ENCODE assay signal across 36 cellular contexts in the genomic region with DNA sequence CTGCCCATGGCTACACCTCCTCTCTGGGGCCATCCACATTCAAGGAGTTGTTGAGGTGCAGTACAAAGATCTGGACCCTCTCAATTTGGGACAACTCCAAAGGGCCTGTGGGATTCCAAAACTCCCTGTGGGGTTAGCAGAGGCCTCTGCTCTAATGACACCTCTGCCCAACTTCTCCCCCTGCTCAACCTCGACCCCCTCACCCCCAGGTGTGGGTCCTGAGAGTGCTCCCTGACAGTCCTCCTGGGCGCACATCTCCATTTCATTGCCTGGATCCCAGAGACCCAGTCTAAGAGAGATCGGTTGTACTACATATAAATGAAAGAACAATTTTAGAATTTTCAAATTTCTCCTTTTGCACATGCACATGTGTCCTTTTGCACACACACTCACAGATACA.
"Had no signal": no experiment of that assay in that cellular context is flagged by ENCODE, and none has a peak within 500 bp of the region (broad histone marks: within the 10 kb centered on the region; RNA-seq: fewer than 3 reads in every experiment).

No MANE protein-coding gene starts in this region.

- H3K27ac Mint-ChIP-seq: activated B cell treated with CpG ODN at 0.5 μM for 24 hours; activated CD4-positive, alpha-beta memory T cell treated with anti-CD3 and anti-CD28 coated beads for 36 hours; activated CD4-positive, alpha-beta T cell treated with anti-CD3 and anti-CD28 coated beads, Interleukin-2, amount 10 ng/mL, durations not matched to agents 24 days and 14 days; activated CD8-positive, alpha-beta T cell treated with anti-CD3 and anti-CD28 coated beads for 36 hours; activated naive CD4-positive, alpha-beta T cell treated with anti-CD3 and anti-CD28 coated beads for 36 hours; activated naive CD8-positive, alpha-beta T cell treated with anti-CD3 and anti-CD28 coated beads for 36 hours; activated T-cell treated with anti-CD3 and anti-CD28 coated beads, Interleukin-2, amount 50 U/mL, for 72 hours; activated T-helper 1 cell treated with anti-CD3 and anti-CD28 coated beads, Interleukin-12 subunit alpha, Interleukin-12 subunit beta, Interleukin-2, Interleukin-4 antibody, amounts not matched to agents 30 ng/mL and 10 ng/mL and 1 ng/mL, durations not matched to agents 14 hours and 24 hours and 36 hours; activated T-helper 17 cell treated with anti-CD3 and anti-CD28 coated beads, Interleukin-2, amount 50 U/mL, for 72 hours; T-helper 2 cell treated with Interferon-gamma antibody and Interleukin-4, amounts not matched to agents 5 μg/mL and 100 μg/mL, for 36 hours had no signal

- H3K9me3 ChIP-seq: adrenal gland, body of pancreas, breast epithelium had no signal

- H3K27me3 Mint-ChIP-seq: activated CD4-positive, alpha-beta memory T cell treated with anti-CD3 and anti-CD28 coated beads for 36 hours; activated CD8-positive, alpha-beta T cell treated with anti-CD3 and anti-CD28 coated beads for 36 hours; activated naive CD8-positive, alpha-beta T cell treated with anti-CD3 and anti-CD28 coated beads for 36 hours had no signal

- H3K27ac ChIP-seq: adrenal gland, body of pancreas, brain microvascular endothelial cell, breast epithelium, VCaP had no signal

- H3K9me3 Mint-ChIP-seq: activated B cell treated with CpG ODN at 0.5 μM for 24 hours; activated CD4-positive, alpha-beta memory T cell treated with anti-CD3 and anti-CD28 coated beads for 36 hours; activated CD4-positive, alpha-beta T cell treated with anti-CD3 and anti-CD28 coated beads, Interleukin-2, amount 10 ng/mL, durations not matched to agents 24 days and 14 days; activated CD8-positive, alpha-beta T cell treated with anti-CD3 and anti-CD28 coated beads for 36 hours; activated naive CD4-positive, alpha-beta T cell treated with anti-CD3 and anti-CD28 coated beads for 36 hours; activated naive CD4-positive, alpha-beta T cell treated with anti-CD3 and anti-CD28 coated beads, Interleukin-2, amount 50 U/mL, for 72 hours; activated naive CD8-positive, alpha-beta T cell treated with anti-CD3 and anti-CD28 coated beads for 36 hours; activated T-cell treated with anti-CD3 and anti-CD28 coated beads, Interleukin-2, amount 50 U/mL, for 4 hours; activated T-cell treated with anti-CD3 and anti-CD28 coated beads, Interleukin-2, amount 50 U/mL, for 72 hours; activated T-helper 1 cell treated with anti-CD3 and anti-CD28 coated beads, Interleukin-12 subunit alpha, Interleukin-12 subunit beta, Interleukin-2, Interleukin-4 antibody, amounts not matched to agents 30 ng/mL and 10 ng/mL and 1 ng/mL, durations not matched to agents 14 hours and 24 hours and 36 hours; activated T-helper 17 cell treated with anti-CD3 and anti-CD28 coated beads, Interleukin-2, amount 50 U/mL, for 72 hours; T-helper 1 cell treated with Interleukin-12 subunit alpha and Interleukin-12 subunit beta and Interleukin-4 antibody, amounts not matched to agents 30 μg/mL and 1 μg/mL, for 36 hours; T-helper 2 cell treated with Interferon-gamma antibody and Interleukin-4, amounts not matched to agents 5 μg/mL and 100 μg/mL, for 36 hours had no signal

- DNase-seq: activated B cell treated with CpG ODN at 0.5 μM for 24 hours; activated CD4-positive, alpha-beta memory T cell treated with anti-CD3 and anti-CD28 coated beads for 36 hours; activated CD4-positive, alpha-beta T cell treated with anti-CD3 and anti-CD28 coated beads for 4 hours; activated CD4-positive, alpha-beta T cell treated with anti-CD3 and anti-CD28 coated beads, Interleukin-2, amount 10 ng/mL, durations not matched to agents 24 days and 14 days; activated CD4-positive, alpha-beta T cell treated with anti-CD3 and anti-CD28 coated beads, Interleukin-2, amount 50 U/mL, for 1 hour; activated CD4-positive, alpha-beta T cell treated with anti-CD3 and anti-CD28 coated beads, Interleukin-2, amount 50 U/mL, for 4 hours; activated CD8-positive, alpha-beta memory T cell treated with anti-CD3 and anti-CD28 coated beads, Interleukin-2, amount 50 U/mL, for 4 hours; activated CD8-positive, alpha-beta T cell treated with anti-CD3 and anti-CD28 coated beads for 36 hours; activated gamma-delta T cell treated with Interleukin-2 at 50 U/mL for 16 hours; activated naive CD4-positive, alpha-beta T cell; activated naive CD4-positive, alpha-beta T cell treated with anti-CD3 and anti-CD28 coated beads for 36 hours; activated naive CD4-positive, alpha-beta T cell treated with anti-CD3 and anti-CD28 coated beads, Interleukin-2, amount 50 U/mL, for 16 hours; activated naive CD8-positive, alpha-beta T cell treated with anti-CD3 and anti-CD28 coated beads for 36 hours; activated T-cell treated with anti-CD3 and anti-CD28 coated beads for 4 hours; activated T-cell treated with anti-CD3 and anti-CD28 coated beads, Interleukin-2, amount 50 U/mL, for 1 hour; activated T-cell treated with anti-CD3 and anti-CD28 coated beads, Interleukin-2, amount 50 U/mL, for 4 hours; activated T-cell treated with anti-CD3 and anti-CD28 coated beads, Interleukin-2, amount 50 U/mL, for 72 hours; adrenal gland; amniotic stem cell; aorta; body of pancreas; brain microvascular endothelial cell; central memory CD4-positive, alpha-beta T cell; SW 1271; T-helper 1 cell; T-helper 2 cell; T-helper 9 cell had no signal

- H3K27me3 ChIP-seq: body of pancreas, brain microvascular endothelial cell had no signal

- H3K36me3 Mint-ChIP-seq: activated CD4-positive, alpha-beta memory T cell treated with anti-CD3 and anti-CD28 coated beads for 36 hours; activated naive CD4-positive, alpha-beta T cell treated with anti-CD3 and anti-CD28 coated beads, Interleukin-2, amount 50 U/mL, for 72 hours; activated naive CD8-positive, alpha-beta T cell treated with anti-CD3 and anti-CD28 coated beads for 36 hours had no signal

- H3K4me1 ChIP-seq: adrenal gland, body of pancreas, breast epithelium had no signal

- H3K4me3 ChIP-seq: adrenal gland, body of pancreas, breast epithelium had no signal

- ATAC-seq: activated naive CD4-positive, alpha-beta T cell treated with anti-CD3 and anti-CD28 coated beads, Interleukin-2, amount 50 U/mL, for 72 hours; activated T-cell treated with anti-CD3 and anti-CD28 coated beads, Interleukin-2, amount 50 U/mL, for 4 hours; activated T-helper 17 cell treated with anti-CD3 and anti-CD28 coated beads, Interleukin-2, amount 50 U/mL, for 72 hours; body of pancreas had no signal

- FAIRE-seq: astrocyte, TTC549 had no signal

- H3K4me3 Mint-ChIP-seq: activated B cell treated with CpG ODN at 0.5 μM for 24 hours; activated CD4-positive, alpha-beta memory T cell treated with anti-CD3 and anti-CD28 coated beads for 36 hours; activated CD4-positive, alpha-beta T cell treated with anti-CD3 and anti-CD28 coated beads, Interleukin-2, amount 10 ng/mL, durations not matched to agents 24 days and 14 days; activated CD8-positive, alpha-beta T cell treated with anti-CD3 and anti-CD28 coated beads for 36 hours; activated naive CD4-positive, alpha-beta T cell treated with anti-CD3 and anti-CD28 coated beads for 36 hours; activated naive CD8-positive, alpha-beta T cell treated with anti-CD3 and anti-CD28 coated beads for 36 hours; activated T-cell treated with anti-CD3 and anti-CD28 coated beads, Interleukin-2, amount 50 U/mL, for 4 hours; activated T-helper 1 cell treated with anti-CD3 and anti-CD28 coated beads, Interleukin-12 subunit alpha, Interleukin-12 subunit beta, Interleukin-2, Interleukin-4 antibody, amounts not matched to agents 30 ng/mL and 10 ng/mL and 1 ng/mL, durations not matched to agents 14 hours and 24 hours and 36 hours; activated T-helper 17 cell treated with anti-CD3 and anti-CD28 coated beads, Interleukin-2, amount 50 U/mL, for 72 hours; T-helper 1 cell treated with Interleukin-12 subunit alpha and Interleukin-12 subunit beta and Interleukin-4 antibody, amounts not matched to agents 30 μg/mL and 1 μg/mL, for 36 hours; T-helper 2 cell treated with Interferon-gamma antibody and Interleukin-4, amounts not matched to agents 5 μg/mL and 100 μg/mL, for 36 hours had no signal

- H3K36me3 ChIP-seq: adrenal gland, brain microvascular endothelial cell, breast epithelium had no signal

- H3K4me1 Mint-ChIP-seq: activated B cell treated with CpG ODN at 0.5 μM for 24 hours had no signal
